In genomic region chr7:156780724-156781455, GRCh38 we compare ENCODE assay signal across 10 cellular contexts.
A peak's percentile ranks its signal among the peaks of the same experiment; 100 is the strongest.
DNase-seq lines count a peak whose midpoint lies in the region; ATAC-seq and TF ChIP-seq lines count a peak whose summit lies in the region.
"Had no signal": no experiment of that assay in that cellular context is flagged by ENCODE, and none has a peak within 500 bp of the region (broad histone marks: within the 10 kb centered on the region; RNA-seq: fewer than 3 reads in every experiment).

No MANE protein-coding gene starts in this region.

- H3K27me3 Mint-ChIP-seq in activated T-helper 1 cell treated with anti-CD3 and anti-CD28 coated beads, Interleukin-12 subunit alpha, Interleukin-12 subunit beta, Interleukin-2, Interleukin-4 antibody, amounts not matched to agents 30 ng/mL and 10 ng/mL and 1 ng/mL, durations not matched to agents 14 hours and 24 hours and 36 hours (ENCODE audit: insufficient read depth): no peaks in the 10 kb centered on the region

- no peak overlapping the region for H4K91ac ChIP-seq in trophoblast cell (ENCODE audit: low read depth, low read length)

- H3K4me1 ChIP-seq in upper lobe of right lung: no peaks in the 10 kb centered on the region
- no peaks in the 10 kb centered on the region for H3K4me1 ChIP-seq in trophoblast cell (ENCODE audit: control insufficient read depth in 1 of 2, insufficient read depth in 2 of 2, low read length in 2 of 2)

- H2AK5ac ChIP-seq in trophoblast cell (ENCODE audit: low read length): no peak overlapping the region

- H3K36me3 ChIP-seq in upper lobe of right lung: no peaks in the 10 kb centered on the region
- no peaks in the 10 kb centered on the region for H3K36me3 ChIP-seq in trophoblast cell (ENCODE audit: control insufficient read depth in 1 of 2, insufficient read depth in 2 of 2, low read length in 2 of 2)

- no peaks in the 10 kb centered on the region for H3K9me3 ChIP-seq in upper lobe of right lung
- H3K9me3 ChIP-seq in trophoblast cell (ENCODE audit: insufficient read depth, low read depth, low read length): no peaks in the 10 kb centered on the region

- ATAC-seq in GM18517 (IDR thresholded peaks at IDR 0.05; ENCODE audit: unreplicated experiment) (peak; percentile 82), GM21528 (IDR thresholded peaks at IDR 0.05; ENCODE audit: low FRiP score, unreplicated experiment) (peak; percentile 92), HG03457 (IDR thresholded peaks at IDR 0.05; ENCODE audit: unreplicated experiment) (peak; percentile 84), upper lobe of right lung (no peak)

- H3K36me3 Mint-ChIP-seq in activated T-helper 1 cell treated with anti-CD3 and anti-CD28 coated beads, Interleukin-12 subunit alpha, Interleukin-12 subunit beta, Interleukin-2, Interleukin-4 antibody, amounts not matched to agents 30 ng/mL and 10 ng/mL and 1 ng/mL, durations not matched to agents 14 hours and 24 hours and 36 hours (ENCODE audit: low read depth): peaks cover 14% of the 10 kb centered on the region

- no peak overlapping the region for H3K27ac ChIP-seq in upper lobe of right lung
- no peak overlapping the region for H3K27ac ChIP-seq in trophoblast cell (ENCODE audit: low read depth, low read length)

- H3K4me1 Mint-ChIP-seq in activated T-helper 1 cell treated with anti-CD3 and anti-CD28 coated beads, Interleukin-12 subunit alpha, Interleukin-12 subunit beta, Interleukin-2, Interleukin-4 antibody, amounts not matched to agents 30 ng/mL and 10 ng/mL and 1 ng/mL, durations not matched to agents 14 hours and 24 hours and 36 hours (ENCODE audit: low read depth): peaks cover 51% of the 10 kb centered on the region

- H3K79me2 ChIP-seq in trophoblast cell (ENCODE audit: control insufficient read depth, insufficient read depth, low read length, poor library complexity): no peaks in the 10 kb centered on the region

- no CpG with 5 or more reads among the region's 4 CpGs for WGBS in trophoblast cell (ENCODE audit: extremely low coverage, insufficient coverage, insufficient read length)

- H2BK5ac ChIP-seq in trophoblast cell (ENCODE audit: low read depth, low read length, poor library complexity): no peak overlapping the region

- no peak overlapping the region for H3K4ac ChIP-seq in trophoblast cell (ENCODE audit: low read depth, low read length)

- peak; percentile 7 for DNase-seq in activated T-helper 1 cell treated with anti-CD3 and anti-CD28 coated beads, Interleukin-12 subunit alpha, Interleukin-12 subunit beta, Interleukin-2, Interleukin-4 antibody, amounts not matched to agents 30 ng/mL and 10 ng/mL and 1 ng/mL, durations not matched to agents 14 hours and 24 hours and 36 hours (ENCODE audit: low spot score)
- DNase-seq in SK-N-DZ (ENCODE audit: low spot score): no peak
- no peak for DNase-seq in upper lobe of right lung
- DNase-seq in trophoblast cell: no peak
- DNase-seq in inferior parietal cortex (ENCODE audit: extremely low spot score): no peak
- DNase-seq: activated CD8-positive, alpha-beta memory T cell treated with anti-CD3 and anti-CD28 coated beads, Interleukin-2, amount 50 U/mL, for 4 hours; NCI-H510A treated with DMSO at 0.1 percent for 48 hours had no signal

- H3K9me3 Mint-ChIP-seq in activated T-helper 1 cell treated with anti-CD3 and anti-CD28 coated beads, Interleukin-12 subunit alpha, Interleukin-12 subunit beta, Interleukin-2, Interleukin-4 antibody, amounts not matched to agents 30 ng/mL and 10 ng/mL and 1 ng/mL, durations not matched to agents 14 hours and 24 hours and 36 hours: peaks cover 6% of the 10 kb centered on the region

- H3K27ac Mint-ChIP-seq in activated T-helper 1 cell treated with anti-CD3 and anti-CD28 coated beads, Interleukin-12 subunit alpha, Interleukin-12 subunit beta, Interleukin-2, Interleukin-4 antibody, amounts not matched to agents 30 ng/mL and 10 ng/mL and 1 ng/mL, durations not matched to agents 14 hours and 24 hours and 36 hours: peak overlapping the region; percentile 73

- no peak overlapping the region for H3K4me2 ChIP-seq in trophoblast cell (ENCODE audit: low read length)

- H3K4me3 ChIP-seq in upper lobe of right lung (no peak overlapping the region), trophoblast cell (ENCODE audit: low read depth, low read length) (no peak overlapping the region)

- H3K4me3 Mint-ChIP-seq in activated T-helper 1 cell treated with anti-CD3 and anti-CD28 coated beads, Interleukin-12 subunit alpha, Interleukin-12 subunit beta, Interleukin-2, Interleukin-4 antibody, amounts not matched to agents 30 ng/mL and 10 ng/mL and 1 ng/mL, durations not matched to agents 14 hours and 24 hours and 36 hours: no peak overlapping the region

- no peak overlapping the region for H4K8ac ChIP-seq in trophoblast cell (ENCODE audit: low read depth, low read length)

- H4K12ac ChIP-seq in trophoblast cell (ENCODE audit: low read depth, low read length): no peak overlapping the region

- no peak overlapping the region for H3K23ac ChIP-seq in trophoblast cell (ENCODE audit: low read length)

- intact Hi-C loops in activated T-helper 1 cell treated with anti-CD3 and anti-CD28 coated beads, Interleukin-12 subunit alpha, Interleukin-12 subunit beta, Interleukin-2, Interleukin-4 antibody, amounts not matched to agents 30 ng/mL and 10 ng/mL and 1 ng/mL, durations not matched to agents 14 hours and 24 hours and 36 hours (cut with micrococcal nuclease): no loop called here
- intact Hi-C loops in upper lobe of right lung (cut with DNase I): no loop called here

- H2AFZ ChIP-seq in trophoblast cell (ENCODE audit: insufficient read depth, low read length, poor library complexity): no peak overlapping the region

- H3K18ac ChIP-seq in trophoblast cell (ENCODE audit: low read length): no peak overlapping the region

- no peak overlapping the region for H2BK12ac ChIP-seq in trophoblast cell (ENCODE audit: low read length)

- H3K79me1 ChIP-seq in trophoblast cell (ENCODE audit: low read length): no peaks in the 10 kb centered on the region

- no peak overlapping the region for H2BK120ac ChIP-seq in trophoblast cell (ENCODE audit: insufficient read depth, low read length, poor library complexity)

- H3K14ac ChIP-seq in trophoblast cell (ENCODE audit: low read length): no peak overlapping the region

- no peaks in the 10 kb centered on the region for H3K27me3 ChIP-seq in upper lobe of right lung
- H3K27me3 ChIP-seq in trophoblast cell (ENCODE audit: insufficient read depth, low read length): no peaks in the 10 kb centered on the region

- no peak for TF ChIP-seq CTCF in upper lobe of right lung (IDR thresholded peaks at IDR 0.05)

- no peak overlapping the region for H3K9ac ChIP-seq in trophoblast cell (ENCODE audit: low read length)
